ENCODE assay signal across 29 cellular contexts in genomic region chr12:45322810-45323209, GRCh38.
"Had no signal": no experiment of that assay in that cellular context is flagged by ENCODE, and none has a peak within 500 bp of the region (broad histone marks: within the 10 kb centered on the region; RNA-seq: fewer than 3 reads in every experiment).

No MANE protein-coding gene starts in this region.

- DNase-seq: head of caudate nucleus; hypothalamus; immature natural killer cell; kidney; left colon; left lung; mesendoderm; naive thymus-derived CD4-positive, alpha-beta T cell; ovary; retina; right cardiac atrium; stimulated activated CD4-positive, alpha-beta T cell treated with anti-CD3 and anti-CD28 coated beads, Interleukin-1b, Interleukin-23, amount 100 ng/mL, for 48 hours; stimulated activated CD4-positive, alpha-beta T cell treated with anti-CD3 and anti-CD28 coated beads, Interleukin-2, amount 100 ng/mL, for 48 hours; stimulated activated CD4-positive, alpha-beta T cell treated with anti-CD3 and anti-CD28 coated beads, Interleukin-4, amount 100 ng/mL, for 4 hours; stimulated activated CD8-positive, alpha-beta memory T cell treated with anti-CD3 and anti-CD28 coated beads, Interleukin-4, amount 100 ng/mL, for 48 hours; stimulated activated naive CD4-positive, alpha-beta T cell treated with Interleukin-2 at 50 U/mL for 16 hours; stomach; testis; thyroid gland; transverse colon; upper lobe of left lung had no signal

- H3K36me3 ChIP-seq: left lung, ovary, prostate gland, stomach, thyroid gland, transverse colon, upper lobe of left lung, vagina had no signal

- H3K27me3 ChIP-seq: left lung, ovary, stomach, testis, thyroid gland, transverse colon, upper lobe of left lung, vagina had no signal

- H3K9me3 Mint-ChIP-seq: natural killer cell treated with Interleukin-12 subunit alpha and Interleukin-12 subunit beta and Interleukin-15 and Interleukin-18, amount 100 ng/mL, for 72 hours; stimulated activated memory B cell treated with anti-CD40 and anti-IgM and Interleukin-4, amounts not matched to agents 10 μg/mL and 1 μg/mL and 100 μg/mL, for 72 hours had no signal

- H3K27ac ChIP-seq: left lung, ovary, prostate gland, stomach, testis, thyroid gland, vagina had no signal

- H3K4me3 ChIP-seq: left lung, lung, ovary, prostate gland, smooth muscle cell, stomach, testis, thyroid gland, transverse colon, upper lobe of left lung, vagina had no signal

- ATAC-seq: left colon; left lung; naive thymus-derived CD4-positive, alpha-beta T cell; natural killer cell treated with Interleukin-12 subunit alpha and Interleukin-12 subunit beta and Interleukin-15 and Interleukin-18, amount 100 ng/mL, for 72 hours; right cardiac atrium; sciatic nerve; stimulated activated memory B cell treated with anti-CD40 and anti-IgM and Interleukin-4, amounts not matched to agents 10 μg/mL and 1 μg/mL and 100 μg/mL, for 72 hours had no signal

- H3K27ac Mint-ChIP-seq: mesothelial cell of epicardium; naive thymus-derived CD4-positive, alpha-beta T cell; natural killer cell treated with Interleukin-12 subunit alpha and Interleukin-12 subunit beta and Interleukin-15 and Interleukin-18, amount 100 ng/mL, for 72 hours; stimulated activated memory B cell treated with anti-CD40 and anti-IgM and Interleukin-4, amounts not matched to agents 10 μg/mL and 1 μg/mL and 100 μg/mL, for 72 hours had no signal

- H3K4me1 ChIP-seq: prostate gland, testis, thyroid gland, transverse colon, upper lobe of left lung had no signal

- H3K9me3 ChIP-seq: left lung, ovary, prostate gland, stomach, testis, thyroid gland, transverse colon, upper lobe of left lung, vagina had no signal
